Comparison of ENCODE assay signal across 20 cellular contexts in genomic region chr12:65205886-65206285, GRCh38. TPM values are rescaled to one million over a fixed set of nuclear protein-coding genes. Genes with fewer than 3 reads are reported as not detected.
A peak's percentile ranks its signal among the peaks of the same experiment; 100 is the strongest.
DNase-seq lines count a peak whose midpoint lies in the region; ATAC-seq and TF ChIP-seq lines count a peak whose summit lies in the region.
"Had no signal": no experiment of that assay in that cellular context is flagged by ENCODE, and none has a peak within 500 bp of the region (broad histone marks: within the 10 kb centered on the region; RNA-seq: fewer than 3 reads in every experiment).

No MANE protein-coding gene starts in this region.

- CTCF ChIA-PET in activated naive CD4-positive, alpha-beta T cell treated with anti-CD3 and anti-CD28 coated beads for 36 hours (lab: Charles Lee) = no interaction called here
- CTCF ChIA-PET in A673 (lab: Charles Lee) = no interaction called here

- no peaks in the 10 kb centered on the region for H3K9me3 Mint-ChIP-seq in activated naive CD4-positive, alpha-beta T cell treated with anti-CD3 and anti-CD28 coated beads for 36 hours
- H3K9me3 Mint-ChIP-seq in stimulated activated naive B cell treated with anti-CD40 and anti-IgM and Interleukin-4, amounts not matched to agents 10 μg/mL and 1 μg/mL and 100 μg/mL, for 72 hours = peaks cover 0 to 1% of the 10 kb centered on the region in 2 donors

- DNase-seq in activated naive CD4-positive, alpha-beta T cell treated with anti-CD3 and anti-CD28 coated beads for 36 hours = no peak
- no peak for DNase-seq in activated naive CD4-positive, alpha-beta T cell (lab: John Stamatoyannopoulos, UW)
- DNase-seq in NAMALWA (ENCODE audit: low spot score) = peak; percentile 80
- DNase-seq in stimulated activated naive B cell treated with anti-CD40 and anti-IgM and Interleukin-4, amounts not matched to agents 10 μg/mL and 1 μg/mL and 100 μg/mL, for 72 hours = no peak
- no peak for DNase-seq in A673 (ENCODE audit: low spot score)
- DNase-seq in nucleus accumbens (lab: John Stamatoyannopoulos, UW) = no peak
- no peak for DNase-seq in NCI-H748 treated with DMSO at 0.1 percent for 48 hours (lab: John Stamatoyannopoulos, UW)
- DNase-seq: activated CD4-positive, alpha-beta T cell treated with anti-CD3 and anti-CD28 coated beads, Interleukin-2, amount 50 U/mL, for 4 hours; activated naive CD4-positive, alpha-beta T cell treated with anti-CD3 and anti-CD28 coated beads, Interleukin-2, amount 10 ng/mL, durations not matched to agents 7 days and 5 days; central memory CD4-positive, alpha-beta T cell; DMS153; islet precursor cell; mucosa of descending colon; NCI-H1436; NCI-H69; psoas muscle; T-helper 9 cell; trophoblast cell had no signal

- no peaks in the 10 kb centered on the region for H3K27me3 Mint-ChIP-seq in activated naive CD4-positive, alpha-beta T cell treated with anti-CD3 and anti-CD28 coated beads for 36 hours (ENCODE audit: low read depth)
- H3K27me3 Mint-ChIP-seq in stimulated activated naive B cell treated with anti-CD40 and anti-IgM and Interleukin-4, amounts not matched to agents 10 μg/mL and 1 μg/mL and 100 μg/mL, for 72 hours = no peaks in the 10 kb centered on the region
- H3K27me3 Mint-ChIP-seq: activated naive CD4-positive, alpha-beta T cell treated with anti-CD3 and anti-CD28 coated beads, Interleukin-2, amount 10 ng/mL, durations not matched to agents 7 days and 5 days had no signal

- intact Hi-C loops in activated naive CD4-positive, alpha-beta T cell treated with anti-CD3 and anti-CD28 coated beads for 36 hours (cut with micrococcal nuclease) = loop anchor here (1.0 to 2.0 kb wide), 3 partner anchors 9 to 43 kb away; no protein-coding TSS in a partner anchor
- intact Hi-C loops in A673 (cut with micrococcal nuclease; ENCODE audit: unreplicated experiment) = no loop called here

- H3K4me1 ChIP-seq in A673 (ENCODE audit: insufficient read depth, low read length, poor library complexity, severe bottlenecking) = peaks cover 23% of the 10 kb centered on the region

- H3K9me3 ChIP-seq in A673 (ENCODE audit: low read depth, low read length, poor library complexity, severe bottlenecking) = no peaks in the 10 kb centered on the region
- H3K9me3 ChIP-seq: A549, mucosa of descending colon, psoas muscle had no signal

- no peaks in the 10 kb centered on the region for H3K27me3 ChIP-seq in A673 (replicated peaks; ENCODE audit: insufficient read depth, low read depth, low read length, poor library complexity)

- no peaks in the 10 kb centered on the region for H3K36me3 ChIP-seq in A673 (ENCODE audit: insufficient read depth, low read length, poor library complexity, severe bottlenecking)

- peaks cover 80% of the 10 kb centered on the region for H3K4me1 Mint-ChIP-seq in activated naive CD4-positive, alpha-beta T cell treated with anti-CD3 and anti-CD28 coated beads for 36 hours (ENCODE audit: low read depth)
- H3K4me1 Mint-ChIP-seq in stimulated activated naive B cell treated with anti-CD40 and anti-IgM and Interleukin-4, amounts not matched to agents 10 μg/mL and 1 μg/mL and 100 μg/mL, for 72 hours = peaks cover 40 to 79% of the 10 kb centered on the region in 2 donors

- H3K36me3 Mint-ChIP-seq in activated naive CD4-positive, alpha-beta T cell treated with anti-CD3 and anti-CD28 coated beads for 36 hours (ENCODE audit: low read depth) = peaks cover 20% of the 10 kb centered on the region
- H3K36me3 Mint-ChIP-seq in stimulated activated naive B cell treated with anti-CD40 and anti-IgM and Interleukin-4, amounts not matched to agents 10 μg/mL and 1 μg/mL and 100 μg/mL, for 72 hours = peaks cover 9 to 24% of the 10 kb centered on the region in 2 donors

- POLR2A ChIA-PET in A673 (lab: Charles Lee; ENCODE audit: low non-redundant PET) = no interaction called here

- no peak for TF ChIP-seq CTCF in A673 (conservative IDR thresholded peaks at IDR 0.05; ENCODE audit: low read depth, low read length)

- no peak overlapping the region for H3K4me3 ChIP-seq in A673 (ENCODE audit: low read depth, low read length, poor library complexity, severe bottlenecking)
- H3K4me3 ChIP-seq: A549, mucosa of descending colon, psoas muscle had no signal

- H3K4me3 Mint-ChIP-seq in activated naive CD4-positive, alpha-beta T cell treated with anti-CD3 and anti-CD28 coated beads for 36 hours = no peak overlapping the region
- no peak overlapping the region for H3K4me3 Mint-ChIP-seq in stimulated activated naive B cell treated with anti-CD40 and anti-IgM and Interleukin-4, amounts not matched to agents 10 μg/mL and 1 μg/mL and 100 μg/mL, for 72 hours
- H3K4me3 Mint-ChIP-seq: activated naive CD4-positive, alpha-beta T cell treated with anti-CD3 and anti-CD28 coated beads, Interleukin-2, amount 10 ng/mL, durations not matched to agents 7 days and 5 days had no signal

- BruUV-seq in A673 (replicated peaks; lab: Mats Ljungman, UMichigan) = no TSS peak

- H3K27ac ChIP-seq in A673 (ENCODE audit: low read depth, low read length, poor library complexity, severe bottlenecking) = no peak overlapping the region
- H3K27ac ChIP-seq: A549, psoas muscle had no signal

- peak; percentile 77 for ATAC-seq in HG02571 (IDR thresholded peaks at IDR 0.05; ENCODE audit: unreplicated experiment)
- ATAC-seq in stimulated activated naive B cell treated with anti-CD40 and anti-IgM and Interleukin-4, amounts not matched to agents 10 μg/mL and 1 μg/mL and 100 μg/mL, for 72 hours (replicated peaks) = peak; percentile 71 to 75
- ATAC-seq: A549, mucosa of descending colon, psoas muscle had no signal

- H3K27ac Mint-ChIP-seq in activated naive CD4-positive, alpha-beta T cell treated with anti-CD3 and anti-CD28 coated beads for 36 hours = peak overlapping the region; percentile 74
- no peak overlapping the region for H3K27ac Mint-ChIP-seq in stimulated activated naive B cell treated with anti-CD40 and anti-IgM and Interleukin-4, amounts not matched to agents 10 μg/mL and 1 μg/mL and 100 μg/mL, for 72 hours
- H3K27ac Mint-ChIP-seq: activated naive CD4-positive, alpha-beta T cell treated with anti-CD3 and anti-CD28 coated beads, Interleukin-2, amount 10 ng/mL, durations not matched to agents 7 days and 5 days had no signal

RNA-seq across cellular contexts. Expression of gene LEMD3, which starts 36.5 kb away (rescaled TPM):
- 10 to 100 TPM; 16.5 to 17.5 TPM for total RNA-seq in activated naive CD4-positive, alpha-beta T cell treated with anti-CD3 and anti-CD28 coated beads for 36 hours
- total RNA-seq in A673 (2021) = 27.5 and 28.4 TPM in 2 replicates
